In the genomic region with DNA sequence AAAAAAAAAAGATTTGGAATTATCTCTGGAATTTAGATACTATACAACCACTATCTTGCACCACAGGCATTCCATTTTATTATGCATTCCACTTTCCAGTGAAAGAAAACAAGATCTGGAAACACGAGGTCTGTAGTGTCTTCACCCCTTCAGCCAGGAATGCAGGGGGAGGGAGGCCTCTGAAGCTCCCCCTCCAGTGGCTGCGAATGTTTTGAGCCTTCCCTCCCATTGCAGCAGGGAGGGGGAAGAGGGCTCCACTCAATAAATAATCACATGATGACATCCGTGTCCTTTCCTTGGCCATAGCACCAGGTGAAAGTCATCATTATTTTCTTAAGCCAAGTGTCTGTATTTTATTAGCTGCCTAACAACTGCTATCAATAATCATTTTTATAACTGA, we compare ENCODE assay signal across 16 cellular contexts. TPM values are rescaled to one million over a fixed set of nuclear protein-coding genes. Genes with fewer than 3 reads are reported as not detected.
DNase-seq lines count a peak whose midpoint lies in the region; ATAC-seq, FAIRE-seq and TF ChIP-seq lines count a peak whose summit lies in the region.
"Had no signal": no experiment of that assay in that cellular context is flagged by ENCODE, and none has a peak within 500 bp of the region (broad histone marks: within the 10 kb centered on the region; RNA-seq: fewer than 3 reads in every experiment).

No MANE protein-coding gene starts in this region.

- H2AK5ac ChIP-seq in H1 (ENCODE audit: low read depth, low read length) = no peak overlapping the region
- H2AK5ac ChIP-seq in mesenchymal stem cell (ENCODE audit: low read length, severe bottlenecking) = no peak overlapping the region

- H4K8ac ChIP-seq in H1 (ENCODE audit: extremely low read depth, insufficient read depth, low read length) (no peak overlapping the region), mesenchymal stem cell (ENCODE audit: low read length) (no peak overlapping the region)

- H3K9me3 ChIP-seq in H1 (ENCODE audit: insufficient read depth in 2 of 2, low read depth in 1 of 2, low read length in 1 of 2) (peaks cover 6 to 13% of the 10 kb centered on the region in 2 experiments; a peak in 2 of 4 replicates), mesenchymal stem cell (ENCODE audit: control insufficient read depth, low read length) (peaks cover 9% of the 10 kb centered on the region), upper lobe of right lung (no peaks in the 10 kb centered on the region)

- no peak for TF ChIP-seq RAD21 in H1 (IDR thresholded peaks at IDR 0.05 in 1 of 2, conservative IDR thresholded peaks at IDR 0.05 in 1 of 2; ENCODE audit: low read depth in 2 of 2, low read length in 2 of 2)

- intact Hi-C loops in upper lobe of right lung (cut with DNase I) = no loop called here

- H3K14ac ChIP-seq in H1 (ENCODE audit: insufficient read length) = no peak overlapping the region
- no peak overlapping the region for H3K14ac ChIP-seq in mesenchymal stem cell (ENCODE audit: low read length in 2 of 2)

- H2BK5ac ChIP-seq in H1 (ENCODE audit: low read depth, low read length) (no peak overlapping the region), mesenchymal stem cell (ENCODE audit: low read depth, low read length, poor library complexity, severe bottlenecking) (no peak overlapping the region)

- CTCF ChIA-PET in H1 (lab: Charles Lee; ENCODE audit: partially characterized antibody) = interaction anchor here (1.3 kb wide), 1 partner anchor 174 kb away, joined by 3 read pairs; no protein-coding TSS in a partner anchor

- H3K23me2 ChIP-seq in H1 (ENCODE audit: low read depth, low read length) = no peaks in the 10 kb centered on the region

- H3K79me2 ChIP-seq in H1 (ENCODE audit: control insufficient read depth in 1 of 2, insufficient read depth in 2 of 2, low read length in 2 of 2) = no peaks in the 10 kb centered on the region

- POLR2A ChIA-PET in H1 (lab: Charles Lee; ENCODE audit: partially characterized antibody) = interaction anchor here (1.0 kb wide), 1 partner anchor 52 kb away, joined by 3 read pairs; no protein-coding TSS in a partner anchor

- H3K27ac ChIP-seq in H1 (ENCODE audit: low read depth, low read length) (no peak overlapping the region), mesenchymal stem cell (ENCODE audit: low read length, poor library complexity, severe bottlenecking) (peak overlapping the region; percentile 98), upper lobe of right lung (no peak overlapping the region)
- H3K27ac ChIP-seq: ascending aorta, esophagus muscularis mucosa had no signal

- H2BK15ac ChIP-seq in H1 (ENCODE audit: low read length) = no peak overlapping the region
- no peak overlapping the region for H2BK15ac ChIP-seq in mesenchymal stem cell (ENCODE audit: low read depth, poor library complexity, severe bottlenecking)

- no peak for FAIRE-seq in H1 (lab: Jason Lieb, UNC)
- FAIRE-seq: A204.1, G401.6 had no signal

- no peak overlapping the region for H2BK12ac ChIP-seq in H1 (ENCODE audit: low read depth, low read length)
- no peak overlapping the region for H2BK12ac ChIP-seq in mesenchymal stem cell (ENCODE audit: low read length in 2 of 2)

- H3K23ac ChIP-seq in H1 (ENCODE audit: insufficient read length) = no peak overlapping the region
- no peak overlapping the region for H3K23ac ChIP-seq in mesenchymal stem cell (ENCODE audit: low read length in 2 of 2)

- H3K36me3 ChIP-seq in H1 (ENCODE audit: control insufficient read depth in 2 of 4, insufficient read depth in 4 of 4, low read length in 3 of 4) (0 out of 8 replicates have a peak, but pooled peaks cover 0 to 4% (median 0%) of the 10 kb centered on the region in 4 experiments), mesenchymal stem cell (ENCODE audit: control insufficient read depth in 1 of 2, insufficient read depth in 2 of 2, low read depth in 1 of 2, low read length in 2 of 2) (no peaks in the 10 kb centered on the region), upper lobe of right lung (no peaks in the 10 kb centered on the region)
- H3K36me3 ChIP-seq: ascending aorta, esophagus muscularis mucosa had no signal

- H3K9ac ChIP-seq in H1 (replicated peaks in 1 of 4; ENCODE audit: extremely low read depth in 1 of 4, low read depth in 3 of 4, low read length in 3 of 4) (no peak overlapping the region), mesenchymal stem cell (ENCODE audit: low read length) (no peak overlapping the region)

- TF ChIP-seq EP300 in H1 (IDR thresholded peaks at IDR 0.05; ENCODE audit: borderline replicate concordance in 1 of 2, low read depth in 2 of 2, low read length in 2 of 2) = no peak

- ATAC-seq in upper lobe of right lung = peak; percentile 58

- H4K91ac ChIP-seq in H1 (replicated peaks; ENCODE audit: insufficient read length, low read length) = no peak overlapping the region
- H4K91ac ChIP-seq in mesenchymal stem cell (ENCODE audit: low read length) = no peak overlapping the region

- H3K18ac ChIP-seq in H1 (ENCODE audit: extremely low read depth, low read length) (no peak overlapping the region), mesenchymal stem cell (ENCODE audit: low read depth in 1 of 2, low read length in 2 of 2) (no peak overlapping the region)

- H2AFZ ChIP-seq in H1 (ENCODE audit: low read length) (no peak overlapping the region), mesenchymal stem cell (ENCODE audit: low read depth, low read length) (no peak overlapping the region)

- H4K5ac ChIP-seq in H1 (ENCODE audit: insufficient read length, low read depth, low read length) = no peak overlapping the region

- H2BK120ac ChIP-seq in H1 (replicated peaks; ENCODE audit: low read depth, low read length) = no peak overlapping the region
- no peak overlapping the region for H2BK120ac ChIP-seq in mesenchymal stem cell (ENCODE audit: low read depth, low read length)

- H3K4me2 ChIP-seq in H1 (ENCODE audit: insufficient read depth in 1 of 2, low read depth in 2 of 2, low read length in 2 of 2) = no peak overlapping the region
- H3K4me2 ChIP-seq in mesenchymal stem cell (ENCODE audit: low read length, poor library complexity, severe bottlenecking) = no peak overlapping the region

- 58% methylated on average over 3 of the region's 3 CpGs; no CpG with 5 or more reads in 1 of the 2 experiments for WGBS in H1 (ENCODE audit: extremely low coverage in 1 of 2, insufficient coverage in 1 of 2, insufficient read length in 1 of 2, insufficient replicate concordance in 2 of 2, low coverage in 1 of 2, low lambda C conversion rate in 2 of 2, missing lambda C conversion rate in 1 of 2), 2 experiments
- 0% methylated on average over 2 of the region's 3 CpGs for WGBS in mesenchymal stem cell

- H3K4me3 ChIP-seq in H1 (ENCODE audit: extremely low read depth in 1 of 4, insufficient read depth in 2 of 4, low read depth in 3 of 4, low read length in 4 of 4) (no peak overlapping the region), mesenchymal stem cell (ENCODE audit: insufficient read depth in 1 of 2, low read depth in 1 of 2, low read length in 2 of 2) (peak overlapping the region in 1 of 2 experiments; percentile 4), upper lobe of right lung (no peak overlapping the region)
- H3K4me3 ChIP-seq: ascending aorta, esophagus muscularis mucosa, mucosa of descending colon had no signal

- H3K4me1 ChIP-seq in H1 (replicated peaks in 1 of 4; ENCODE audit: control insufficient read depth in 3 of 4, insufficient read depth in 4 of 4, low read length in 3 of 4) (peaks cover 0 to 4% (median 2%) of the 10 kb centered on the region in 4 experiments; a peak in 2 of 7 replicates), mesenchymal stem cell (ENCODE audit: control insufficient read depth, insufficient read depth, low read depth, low read length) (peaks cover 21% of the 10 kb centered on the region), upper lobe of right lung (peaks cover 10% of the 10 kb centered on the region)
- H3K4me1 ChIP-seq: ascending aorta had no signal

- DNase-seq in NCI-H510A treated with DMSO at 0.1 percent for 48 hours (lab: John Stamatoyannopoulos, UW) = peak; percentile 37
- no peak for DNase-seq in NCI-H510A (lab: John Stamatoyannopoulos, UW)
- no peak for DNase-seq in H1 (ENCODE audit: low read depth in 1 of 2, low spot score in 2 of 2)
- peak; percentile 59 for DNase-seq in mesenchymal stem cell
- DNase-seq in upper lobe of right lung = no peak
- no peak for DNase-seq in NCI-H2081 treated with DMSO at 0.1 percent for 48 hours (lab: John Stamatoyannopoulos, UW)
- DNase-seq in activated naive CD4-positive, alpha-beta T cell treated with anti-CD3 and anti-CD28 coated beads, Interleukin-2, amount 50 U/mL, for 16 hours = no peak
- no peak for DNase-seq in UCSD-AML1 (lab: John Stamatoyannopoulos, UW; ENCODE audit: unreplicated experiment)
- DNase-seq: mucosa of descending colon; NCI-H1105 treated with DMSO at 0.1 percent for 48 hours; NK-92 treated with Interleukin-12 subunit alpha and Interleukin-12 subunit beta, amount 100 ng/mL, for 24 hours; stimulated activated CD4-positive, alpha-beta T cell treated with anti-CD3 and anti-CD28 coated beads, Interleukin-15, amount 100 ng/mL, for 24 hours had no signal

- no peaks in the 10 kb centered on the region for H4K20me1 ChIP-seq in H1 (replicated peaks in 1 of 2; ENCODE audit: control insufficient read depth in 1 of 2, insufficient read depth in 2 of 2, low read length in 2 of 2)

- TF ChIP-seq CTCF in H1 (IDR thresholded peaks at IDR 0.05; ENCODE audit: control extremely low read depth in 1 of 3, insufficient read depth in 1 of 3, low read depth in 1 of 3, low read length in 3 of 3) (no peak), upper lobe of right lung (IDR thresholded peaks at IDR 0.05) (no peak)

- TF ChIP-seq POLR2A in H1 (IDR thresholded peaks at IDR 0.05; ENCODE audit: control extremely low read depth in 1 of 2, low read depth in 2 of 2, low read length in 2 of 2) = no peak

- H3K4ac ChIP-seq in H1 (replicated peaks; ENCODE audit: insufficient read length, low read depth, low read length) (no peak overlapping the region), mesenchymal stem cell (ENCODE audit: low read depth in 1 of 2, low read length in 2 of 2) (no peak overlapping the region)

- no peaks in the 10 kb centered on the region for H3K79me1 ChIP-seq in H1 (ENCODE audit: low read depth, low read length)
- H3K79me1 ChIP-seq in mesenchymal stem cell (replicated peaks; ENCODE audit: low read length, poor library complexity, severe bottlenecking) = no peaks in the 10 kb centered on the region

- H3K27me3 ChIP-seq in H1 (replicated peaks in 1 of 4; ENCODE audit: control insufficient read depth in 3 of 4, extremely low read depth in 1 of 4, insufficient read depth in 3 of 4, low read length in 3 of 4) (no peaks in the 10 kb centered on the region), mesenchymal stem cell (ENCODE audit: control insufficient read depth in 1 of 2, insufficient read depth in 1 of 2, low read length in 2 of 2) (no peaks in the 10 kb centered on the region), upper lobe of right lung (no peaks in the 10 kb centered on the region)
- H3K27me3 ChIP-seq: ascending aorta had no signal

- H2BK20ac ChIP-seq in H1 (ENCODE audit: low read length) = no peak overlapping the region

- no peak overlapping the region for H3K56ac ChIP-seq in H1 (replicated peaks; ENCODE audit: insufficient read length, low read depth, low read length)

RNA-seq across cellular contexts. Expression of gene ALPK2, which starts 38.7 kb away (rescaled TPM):
- 0.38 and 0.41 TPM in 2 replicates for total RNA-seq in H1 (2021; fragmentation: NEBNext Ultra II Directional; extraction: Animal tissue kit (Norgen Biotek cat#: 25700))
- 0.09 and 0.13 TPM in 2 replicates for polyA plus RNA-seq in H1 (2011; rRNA removed)
- polyA plus RNA-seq in H1 (2011; cell fraction: cytosol; rRNA removed) = 0.31 TPM
- polyA plus RNA-seq in H1 (2011; cell fraction: nucleus; rRNA removed) = 0.19 TPM
- 0.15 to 0.65 TPM (median 0.39 TPM) in 4 replicates for polyA plus RNA-seq in H1 (2012, experiment 1 of 2)
- not detected for polyA plus RNA-seq in H1 (2012, experiment 2 of 2)
- polyA plus RNA-seq in H1 (2013, experiment 1 of 2) = 0.12 TPM
- 0.28 TPM for polyA plus RNA-seq in H1 (2013, experiment 2 of 2)
- 0.49 and 0.54 TPM in 2 replicates for polyA minus RNA-seq in H1 (2011; rRNA and poly(A)+ RNA removed)
- 1.6 TPM for polyA minus RNA-seq in H1 (2011; cell fraction: cytosol; rRNA and poly(A)+ RNA removed)
- 1.3 TPM for polyA minus RNA-seq in H1 (2011; cell fraction: nucleus; rRNA and poly(A)+ RNA removed)
- 7.2 TPM for polyA plus RNA-seq in mesenchymal stem cell (2013, experiment 1 of 2)
- 7.0 TPM for polyA plus RNA-seq in mesenchymal stem cell (2013, experiment 2 of 2)
- total RNA-seq in upper lobe of right lung = 0.29 TPM
- total RNA-seq: ascending aorta had no signal

Comparison
In these comparisons a context has a peak if more than half of its experiments do, and no peak if none do; other contexts are left out.
1. DNase-seq: peak in NCI-H510A treated with DMSO at 0.1 percent for 48 hours (single experiment) and mesenchymal stem cell (single experiment); none in NCI-H510A (single experiment), H1 (0 of 2), upper lobe of right lung (single experiment), NCI-H2081 treated with DMSO at 0.1 percent for 48 hours (single experiment), activated naive CD4-positive, alpha-beta T cell treated with anti-CD3 and anti-CD28 coated beads, Interleukin-2, amount 50 U/mL, for 16 hours (single experiment) and UCSD-AML1 (single experiment).